In the genomic region with DNA sequence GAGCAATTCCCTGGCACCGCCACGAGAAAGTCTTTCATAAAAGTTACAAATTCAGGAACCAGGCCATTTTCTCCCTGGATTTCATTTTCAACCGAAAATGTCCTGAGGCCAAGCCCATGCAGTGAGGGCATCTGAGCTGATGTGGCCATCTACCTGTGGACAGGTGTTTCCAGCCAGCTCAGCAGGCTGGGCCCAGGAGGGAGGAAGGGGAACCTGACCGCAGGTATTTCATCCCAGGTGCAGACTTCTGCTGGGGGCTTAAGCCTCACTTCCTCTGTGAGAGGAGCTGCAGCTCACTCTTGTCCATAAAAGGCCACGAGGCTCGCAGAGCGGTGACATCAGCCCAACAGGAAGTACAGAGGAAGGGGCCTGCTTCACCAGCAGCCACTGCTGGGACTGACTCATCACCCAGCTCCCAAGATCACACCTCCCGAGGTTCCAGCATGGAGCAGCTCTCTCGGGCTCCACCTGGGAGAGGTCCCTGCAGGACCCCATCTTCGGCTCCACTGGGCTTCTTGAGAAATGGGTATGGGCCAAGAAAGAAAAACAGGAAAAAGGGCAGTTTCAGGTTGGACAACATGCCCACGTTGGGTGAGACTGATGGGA, we compare ENCODE assay signal across 8 cellular contexts. TPM values are rescaled to one million over a fixed set of nuclear protein-coding genes. Genes with fewer than 3 reads are reported as not detected.
DNase-seq lines count a peak whose midpoint lies in the region; ATAC-seq and TF ChIP-seq lines count a peak whose summit lies in the region.

No MANE protein-coding gene starts in this region.

- peaks cover 6% of the 10 kb centered on the region; the same call in 1 of the 2 replicates for H4K20me1 ChIP-seq in Karpas-422 (ENCODE audit: insufficient read depth, low read depth, low read length)

- H3K9me2 ChIP-seq in Karpas-422 (replicated peaks; ENCODE audit: insufficient read depth, low read length), result no peaks in the 10 kb centered on the region

- no peaks in the 10 kb centered on the region for H3K27me3 ChIP-seq in Karpas-422 (ENCODE audit: low read length)
- H3K27me3 ChIP-seq in brain microvascular endothelial cell (replicated peaks), result no peaks in the 10 kb centered on the region
- H3K27me3 ChIP-seq in kidney epithelial cell (ENCODE audit: control insufficient read depth, insufficient read depth, low read length), result no peaks in the 10 kb centered on the region
- H3K27me3 ChIP-seq in HAP-1 (ENCODE audit: low read depth), result no peaks in the 10 kb centered on the region

- H3K36me3 ChIP-seq in Karpas-422 (ENCODE audit: insufficient read depth, low read length), result peaks cover 20% of the 10 kb centered on the region; the same call in 1 of the 2 replicates
- H3K36me3 ChIP-seq in brain microvascular endothelial cell (replicated peaks), result peaks cover 90% of the 10 kb centered on the region
- H3K36me3 ChIP-seq in kidney epithelial cell (ENCODE audit: control insufficient read depth, insufficient read depth, low read length), result peaks cover 13% of the 10 kb centered on the region
- peaks cover 63% of the 10 kb centered on the region for H3K36me3 ChIP-seq in HAP-1 (replicated peaks)

- in situ Hi-C loops in brain microvascular endothelial cell (cut with HindIII; ENCODE audit: low pct_ligation_motif_present, low sequenced_read_pairs) (loop anchor here (25.0 kb wide), 1 partner anchor 131 kb away; no protein-coding TSS in a partner anchor), HAP-1 (cut with MboI; ENCODE audit: low sequenced_read_pairs) (no loop called here)

- peak; percentile 52 for ATAC-seq in GM21390 (IDR thresholded peaks at IDR 0.05; ENCODE audit: unreplicated experiment)

- H3K4me2 ChIP-seq in Karpas-422 (ENCODE audit: low read depth, low read length, poor library complexity, severe bottlenecking), result peak overlapping the region; percentile 59

- H3K9me3 ChIP-seq in Karpas-422 (ENCODE audit: low read length) (no peaks in the 10 kb centered on the region), HAP-1 (no peaks in the 10 kb centered on the region)

- peaks cover 78% of the 10 kb centered on the region for H3K4me1 ChIP-seq in Karpas-422 (ENCODE audit: low read length)
- peaks cover 5% of the 10 kb centered on the region for H3K4me1 ChIP-seq in HAP-1

- H3K4me3 ChIP-seq in Karpas-422 (ENCODE audit: low read length) (peak overlapping the region; percentile 56), brain microvascular endothelial cell (ENCODE audit: low read depth, low read length) (no peak overlapping the region), kidney epithelial cell (ENCODE audit: low read depth, low read length) (no peak overlapping the region), HAP-1 (no peak overlapping the region)

- peak; percentile 76 for DNase-seq in CMK (ENCODE audit: low read depth)
- DNase-seq in Karpas-422, result peak; percentile 87
- DNase-seq in T-helper 9 cell, result peak; percentile 66
- peak; percentile 92 for DNase-seq in brain microvascular endothelial cell
- DNase-seq in kidney epithelial cell (ENCODE audit: low read depth), result peak; percentile 98
- peak; percentile 71 to 78 for DNase-seq in stimulated activated CD4-positive, alpha-beta T cell treated with anti-CD3 and anti-CD28 coated beads, Interleukin-2, amount 100 ng/mL, for 24 hours
- DNase-seq in HAP-1 (ENCODE audit: low spot score in 2 of 2), result no peak

- H3K27ac ChIP-seq in Karpas-422 (ENCODE audit: low read length) (peak overlapping the region; percentile 86), brain microvascular endothelial cell (peak overlapping the region; percentile 98)

- H3K79me2 ChIP-seq in Karpas-422 (ENCODE audit: low read length), result peaks cover 79% of the 10 kb centered on the region

- no peak overlapping the region for H2AFZ ChIP-seq in Karpas-422 (ENCODE audit: low read length)

- H3K9ac ChIP-seq in Karpas-422 (ENCODE audit: low read length), result peak overlapping the region; percentile 64

- TF ChIP-seq CTCF in brain microvascular endothelial cell (IDR thresholded peaks at IDR 0.05; ENCODE audit: low read depth, low read length, missing control alignments) (no peak), kidney epithelial cell (IDR thresholded peaks at IDR 0.05; ENCODE audit: insufficient read depth, low read length, poor library complexity, severe bottlenecking) (peak; percentile 18)

RNA-seq across cellular contexts. Expression of gene MYH9, which starts 56.4 kb away (rescaled TPM):
- total RNA-seq in Karpas-422 (2014; rRNA removed; shearing (Covaris generic); ENCODE audit: low replicate concordance), result 57.5 and 95.1 TPM in 2 replicates
- 1,580 and 1,647 TPM in 2 replicates for total RNA-seq in kidney epithelial cell

Comparison
In these comparisons a context has a peak if more than half of its experiments do, and no peak if none do; other contexts are left out.
1. DNase-seq: peak in CMK (single experiment), Karpas-422 (single experiment), T-helper 9 cell (single experiment), brain microvascular endothelial cell (single experiment), kidney epithelial cell (single experiment) and stimulated activated CD4-positive, alpha-beta T cell treated with anti-CD3 and anti-CD28 coated beads, Interleukin-2, amount 100 ng/mL, for 24 hours (2 of 2); none in HAP-1 (0 of 2).
2. RNA of gene MYH9, which starts 56.4 kb away (total RNA-seq): 1,580 to 1,647 TPM in kidney epithelial cell; 57.5 to 95.1 TPM in Karpas-422; every median in the first group is over 10 times any median in the second.